Comparison of ENCODE assay signal across 18 cellular contexts in the genomic region with DNA sequence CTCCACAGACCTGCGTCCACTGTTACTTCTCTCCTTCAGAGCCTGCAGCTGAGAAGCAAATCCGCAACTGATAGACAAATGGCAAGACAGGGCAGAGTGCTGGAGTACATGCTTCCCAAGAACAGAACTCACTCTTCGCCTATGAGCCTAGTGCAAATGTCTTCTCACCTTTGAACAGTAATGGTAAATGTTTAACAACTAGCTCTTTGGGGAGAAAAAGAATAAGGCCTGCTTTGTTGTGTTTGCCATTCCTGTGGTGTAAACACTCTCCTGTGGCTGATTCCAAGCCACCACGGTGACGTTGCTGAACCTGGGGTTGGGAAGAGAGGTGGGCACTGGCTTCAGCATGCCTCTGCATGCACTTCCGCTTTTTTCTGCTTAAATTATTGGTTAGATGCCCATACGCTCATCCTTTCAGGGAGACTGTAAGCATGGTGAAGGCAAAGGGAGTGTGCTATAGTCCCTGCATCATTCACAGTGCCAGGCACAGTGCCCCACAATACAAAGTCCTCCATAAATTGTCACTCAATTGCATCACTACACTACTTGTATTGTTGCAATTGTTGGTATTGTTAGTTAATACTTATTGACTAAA.
"Had no signal": no experiment of that assay in that cellular context is flagged by ENCODE, and none has a peak within 500 bp of the region (broad histone marks: within the 10 kb centered on the region; RNA-seq: fewer than 3 reads in every experiment).

No MANE protein-coding gene starts in this region.

- H3K9me3 ChIP-seq: lower lobe of right lung, right atrium auricular region, thyroid gland had no signal

- H3K27ac ChIP-seq: lower lobe of right lung, neural progenitor cell, right atrium auricular region, thyroid gland had no signal

- H3K36me3 ChIP-seq: lower lobe of right lung, neural progenitor cell, right atrium auricular region, thyroid gland had no signal

- H3K4me1 ChIP-seq: lower lobe of right lung, right atrium auricular region, thyroid gland had no signal

- H3K27me3 ChIP-seq: right atrium auricular region, thyroid gland had no signal

- ATAC-seq: activated naive CD4-positive, alpha-beta T cell treated with anti-CD3 and anti-CD28 coated beads, Interleukin-2, amount 50 U/mL, for 72 hours; lower lobe of right lung; naive thymus-derived CD4-positive, alpha-beta T cell had no signal

- DNase-seq: activated T-cell treated with anti-CD3 and anti-CD28 coated beads, Interleukin-2, amount 50 U/mL, for 1 hour; aorta; central memory CD4-positive, alpha-beta T cell; effector memory CD4-positive, alpha-beta T cell; foreskin melanocyte; kidney glomerular epithelial cell; lower lobe of right lung; naive thymus-derived CD4-positive, alpha-beta T cell; stimulated activated CD4-positive, alpha-beta T cell treated with anti-CD3 and anti-CD28 coated beads, Interleukin-12 subunit alpha, Interleukin-12 subunit beta, amount 100 ng/mL, for 4 hours; stimulated activated CD4-positive, alpha-beta T cell treated with anti-CD3 and anti-CD28 coated beads, Interleukin-4, amount 100 ng/mL, for 4 hours; substantia nigra; T-helper 1 cell; thyroid gland had no signal

- H3K9ac ChIP-seq: neural progenitor cell had no signal

- FAIRE-seq: colon, TTC549 had no signal

- H2AFZ ChIP-seq: neural progenitor cell had no signal

- H3K4me3 ChIP-seq: lower lobe of right lung, neural progenitor cell, right atrium auricular region, thyroid gland had no signal
